In genomic region chr7:137343483-137343841, GRCh38 we compare ENCODE assay signal across 9 cellular contexts. TPM values are rescaled to one million over a fixed set of nuclear protein-coding genes. Genes with fewer than 3 reads are reported as not detected.
A peak's percentile ranks its signal among the peaks of the same experiment; 100 is the strongest.
DNase-seq lines count a peak whose midpoint lies in the region; ATAC-seq and TF ChIP-seq lines count a peak whose summit lies in the region.
"Had no signal": no experiment of that assay in that cellular context is flagged by ENCODE, and none has a peak within 500 bp of the region (broad histone marks: within the 10 kb centered on the region; RNA-seq: fewer than 3 reads in every experiment).

A gene with protein sequence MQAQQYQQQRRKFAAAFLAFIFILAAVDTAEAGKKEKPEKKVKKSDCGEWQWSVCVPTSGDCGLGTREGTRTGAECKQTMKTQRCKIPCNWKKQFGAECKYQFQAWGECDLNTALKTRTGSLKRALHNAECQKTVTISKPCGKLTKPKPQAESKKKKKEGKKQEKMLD (minus strand): TSS chr7:137343733. CDS start chr7:137254973, 88,760 bp downstream.

- H3K4me3 ChIP-seq in retinal pigment epithelial cell (ENCODE audit: low read length): peak within 1 kb of the TSS; percentile 48

- DNase-seq in HT1080 (ENCODE audit: low read depth) (peak; percentile 36), amniotic stem cell (lab: John Stamatoyannopoulos, UW) (peak; percentile 26), hepatic stellate cell (ENCODE audit: low spot score) (peak; percentile 37), retinal pigment epithelial cell (ENCODE audit: low read depth) (no peak)
- DNase-seq: naive B cell had no signal

- ATAC-seq in HG03025 (IDR thresholded peaks at IDR 0.05; ENCODE audit: low FRiP score, unreplicated experiment) (no peak), GM18907 (IDR thresholded peaks at IDR 0.05; ENCODE audit: unreplicated experiment) (no peak), HG03097 (IDR thresholded peaks at IDR 0.05; ENCODE audit: low FRiP score, unreplicated experiment) (no peak), GM19455 (IDR thresholded peaks at IDR 0.05; ENCODE audit: unreplicated experiment) (no peak)

- TF ChIP-seq CTCF in retinal pigment epithelial cell (conservative IDR thresholded peaks at IDR 0.05; ENCODE audit: low read depth, low read length): no peak

RNA-seq across cellular contexts. Expression of the gene that starts here (rescaled TPM):
- total RNA-seq in HT1080 (2014; rRNA removed; shearing (Covaris generic)): 0.23 and 0.30 TPM in 2 replicates
- 0.67 and 0.84 TPM in 2 replicates for polyA plus RNA-seq in HT1080 (2015; cell fraction: cytosol; rRNA removed)
- polyA plus RNA-seq in HT1080 (2015; cell fraction: nucleus; rRNA removed): 0.50 and 0.78 TPM in 2 replicates

Comparison
In these comparisons a context has a peak if more than half of its experiments do, and no peak if none do; other contexts are left out.
1. Peak in DNase-seq in HT1080; RNA of the gene not detected or under 1 TPM.